Comparison of ENCODE assay signal across 1 cellular context in genomic region chr20:38962044-38962897, GRCh38.
TF ChIP-seq lines count a peak whose summit lies in the region.

DHX35 (plus strand) TSS chr20:38962344; CDS start chr20:38962368, 24 bp downstream.

TF ChIP-seq in GM12878, 131 proteins besides CTCF, POLR2A, EP300 and RAD21 (continued from another document):
- peak; percentile 84 for TF ChIP-seq E2F4 (IDR thresholded peaks at IDR 0.05; ENCODE audit: low read depth, low read length)
- TF ChIP-seq NRF1 (conservative IDR thresholded peaks at IDR 0.05; ENCODE audit: low read depth, low read length) = no peak
- TF ChIP-seq ESRRA (IDR thresholded peaks at IDR 0.05; ENCODE audit: low read length) = 0 out of 2 replicates have a peak, but pooled peaks have one; percentile 18
- no peak for TF ChIP-seq HDAC6 (IDR thresholded peaks at IDR 0.05; ENCODE audit: unreplicated experiment)
- TF ChIP-seq ATF2 (IDR thresholded peaks at IDR 0.05; ENCODE audit: low read length) = no peak
